25 cellular contexts compared by ENCODE assay signal in genomic region chr6:122832515-122833228, GRCh38. TPM values are rescaled to one million over a fixed set of nuclear protein-coding genes. Genes with fewer than 3 reads are reported as not detected.
DNase-seq lines count a peak whose midpoint lies in the region; ATAC-seq and TF ChIP-seq lines count a peak whose summit lies in the region.
"Had no signal": no experiment of that assay in that cellular context is flagged by ENCODE, and none has a peak within 500 bp of the region (broad histone marks: within the 10 kb centered on the region; RNA-seq: fewer than 3 reads in every experiment).

No MANE protein-coding gene starts in this region.

- no peak overlapping the region; the same call in 1 of the 2 replicates for H3K27ac Mint-ChIP-seq in GM23338
- H3K27ac Mint-ChIP-seq: activated naive CD4-positive, alpha-beta T cell treated with anti-CD3 and anti-CD28 coated beads, Interleukin-2, amount 50 U/mL, for 24 hours; activated T-cell treated with anti-CD3 and anti-CD28 coated beads, Interleukin-2, amount 50 U/mL, for 72 hours; naive thymus-derived CD8-positive, alpha-beta T cell; type B pancreatic cell had no signal

- H3K79me2 ChIP-seq in GM23338 (replicated peaks; ENCODE audit: insufficient read depth): no peaks in the 10 kb centered on the region

- no peaks in the 10 kb centered on the region for H3F3A ChIP-seq in GM23338 (replicated peaks; ENCODE audit: low read depth)

- ATAC-seq in GM23338: no peak
- ATAC-seq in left colon: peak; percentile 43
- no peak for ATAC-seq in GM21825 (IDR thresholded peaks at IDR 0.05; ENCODE audit: unreplicated experiment)
- ATAC-seq: activated T-cell treated with anti-CD3 and anti-CD28 coated beads, Interleukin-2, amount 50 U/mL, for 72 hours; naive thymus-derived CD8-positive, alpha-beta T cell; stimulated activated naive CD8-positive, alpha-beta T cell treated with anti-CD3 and anti-CD28 coated beads, Interleukin-15, Interleukin-2, amounts not matched to agents 100 U/mL and 50 U/mL, for 24 hours had no signal

- peaks cover 34% of the 10 kb centered on the region for H3K4me1 Mint-ChIP-seq in GM23338
- H3K4me1 Mint-ChIP-seq: activated naive CD4-positive, alpha-beta T cell treated with anti-CD3 and anti-CD28 coated beads, Interleukin-2, amount 50 U/mL, for 24 hours; naive thymus-derived CD8-positive, alpha-beta T cell had no signal

- H3K36me3 ChIP-seq in GM23338 (ENCODE audit: insufficient read depth) (no peaks in the 10 kb centered on the region), WERI-Rb-1 (no peaks in the 10 kb centered on the region)
- H3K36me3 ChIP-seq: SJSA1 had no signal

- no peaks in the 10 kb centered on the region for H3K36me3 Mint-ChIP-seq in GM23338 (ENCODE audit: low read depth)
- H3K36me3 Mint-ChIP-seq: activated naive CD4-positive, alpha-beta T cell treated with anti-CD3 and anti-CD28 coated beads, Interleukin-2, amount 50 U/mL, for 24 hours; naive thymus-derived CD8-positive, alpha-beta T cell; type B pancreatic cell had no signal

- no peak overlapping the region for H3K4me2 ChIP-seq in GM23338

- H3K9me2 ChIP-seq in GM23338 (ENCODE audit: insufficient read depth): no peaks in the 10 kb centered on the region; the same call in 1 of the 2 replicates

- intact Hi-C loops in left colon (cut with DNase I, micrococcal nuclease): no loop called here

- peaks cover 42% of the 10 kb centered on the region for H3K4me1 ChIP-seq in GM23338 (ENCODE audit: insufficient read depth)
- H3K4me1 ChIP-seq: SJSA1 had no signal

- in situ Hi-C loops in Caki2 (cut with HindIII; ENCODE audit: low pct_unique_long_range_greater_than_20kb, low sequenced_read_pairs): no loop called here

- peak overlapping the region; percentile 10; the same call in 1 of the 2 replicates for H2AFZ ChIP-seq in GM23338

- no peaks in the 10 kb centered on the region for H3K9me3 ChIP-seq in WERI-Rb-1 (ENCODE audit: severe bottlenecking)
- H3K9me3 ChIP-seq: SJSA1 had no signal

- no peak overlapping the region for H3K27ac ChIP-seq in GM23338 (ENCODE audit: low read depth)
- H3K27ac ChIP-seq in WERI-Rb-1: peak overlapping the region; percentile 76
- H3K27ac ChIP-seq: SJSA1 had no signal

- H3K27me3 ChIP-seq in GM23338 (ENCODE audit: insufficient read depth): no peaks in the 10 kb centered on the region
- H3K27me3 ChIP-seq in WERI-Rb-1 (ENCODE audit: insufficient read depth, low read depth, severe bottlenecking): no peaks in the 10 kb centered on the region

- no peak for TF ChIP-seq CTCF in GM23338 (conservative IDR thresholded peaks at IDR 0.05; ENCODE audit: low read depth in 2 of 2)
- TF ChIP-seq CTCF in WERI-Rb-1 (IDR thresholded peaks at IDR 0.05; ENCODE audit: low read depth, low read length): no peak

- no peaks in the 10 kb centered on the region for H4K20me1 ChIP-seq in GM23338 (replicated peaks; ENCODE audit: insufficient read depth)

- H3K9me3 Mint-ChIP-seq in GM23338: no peaks in the 10 kb centered on the region; the same call in 2 of the 3 replicates
- H3K9me3 Mint-ChIP-seq: activated naive CD4-positive, alpha-beta T cell treated with anti-CD3 and anti-CD28 coated beads, Interleukin-2, amount 50 U/mL, for 24 hours; activated T-cell treated with anti-CD3 and anti-CD28 coated beads, Interleukin-2, amount 50 U/mL, for 72 hours; naive thymus-derived CD8-positive, alpha-beta T cell; type B pancreatic cell had no signal

- H3K4me3 ChIP-seq in GM23338 (no peak overlapping the region), WERI-Rb-1 (ENCODE audit: low read depth, low read length) (peak overlapping the region; percentile 26)
- H3K4me3 ChIP-seq: SJSA1 had no signal

- peak; percentile 53 for DNase-seq in Caki2 (ENCODE audit: low read depth)
- no peak for DNase-seq in GM23338 (ENCODE audit: low spot score)
- no peak for DNase-seq in WERI-Rb-1
- DNase-seq in left colon: no peak
- DNase-seq in GDM1 (lab: John Stamatoyannopoulos, UW): no peak
- DNase-seq in NOMO-1 treated with dmso at 0.1 percent for 144 hours (lab: John Stamatoyannopoulos, UW; ENCODE audit: unreplicated experiment): no peak
- DNase-seq: activated CD4-positive, CD25-positive, alpha-beta regulatory T cell; activated CD8-positive, alpha-beta memory T cell treated with anti-CD3 and anti-CD28 coated beads for 24 hours; activated T-cell treated with anti-CD3 and anti-CD28 coated beads, Interleukin-2, amount 50 U/mL, for 72 hours; AML-193; COR-L47; cortex of kidney; mesendoderm; naive thymus-derived CD8-positive, alpha-beta T cell; NCI-H1436 treated with DMSO at 0.1 percent for 48 hours; NCI-H748 treated with DMSO at 0.1 percent for 48 hours; stimulated activated CD4-positive, alpha-beta T cell treated with anti-CD3 and anti-CD28 coated beads, Interleukin-1b, Interleukin-23, amount 100 ng/mL, for 48 hours; stimulated activated naive CD8-positive, alpha-beta T cell treated with anti-CD3 and anti-CD28 coated beads, Interleukin-15, Interleukin-2, amounts not matched to agents 100 U/mL and 50 U/mL, for 24 hours had no signal

- peaks cover 4% of the 10 kb centered on the region for H3K27me3 Mint-ChIP-seq in GM23338 (ENCODE audit: insufficient read depth, low read depth, poor library complexity)
- H3K27me3 Mint-ChIP-seq: type B pancreatic cell had no signal

- H3K4me3 Mint-ChIP-seq in GM23338: no peak overlapping the region
- H3K4me3 Mint-ChIP-seq: activated naive CD4-positive, alpha-beta T cell treated with anti-CD3 and anti-CD28 coated beads, Interleukin-2, amount 50 U/mL, for 24 hours; activated T-cell treated with anti-CD3 and anti-CD28 coated beads, Interleukin-2, amount 50 U/mL, for 72 hours; naive thymus-derived CD8-positive, alpha-beta T cell; type B pancreatic cell had no signal

TF ChIP-seq in GM23338, 12 proteins besides CTCF, POLR2A, EP300 and RAD21:
- TF ChIP-seq ZNF331 (CRISPR knock-in tag; IDR thresholded peaks at IDR 0.05; ENCODE audit: low read depth): no peak

RNA-seq across cellular contexts. Expression of gene SMPDL3A, which starts 43.6 kb away (rescaled TPM):
- total RNA-seq in Caki2 (2014; rRNA removed; shearing (Covaris generic); ENCODE audit: low replicate concordance): 7.4 and 16.5 TPM in 2 replicates
- 3.0 and 6.3 TPM in 2 replicates for total RNA-seq in GM23338 (2014; rRNA removed; shearing (Covaris generic))
- polyA plus RNA-seq in GM23338 (2016; fragmentation: Nextera tagmentation; extraction: Ambion mirVana): 3.5 and 5.1 TPM in 2 replicates
- total RNA-seq in left colon: 100 to 1,000 TPM; 129 to 186 TPM
- polyA plus RNA-seq: naive thymus-derived CD8-positive, alpha-beta T cell had no signal

RNA-seq across cellular contexts. Expression of gene FABP7, which starts 53.2 kb away (rescaled TPM):
- 0.43 and 0.54 TPM in 2 replicates for total RNA-seq in Caki2 (2014; rRNA removed; shearing (Covaris generic); ENCODE audit: low replicate concordance)
- 5.2 and 6.6 TPM in 2 replicates for total RNA-seq in GM23338 (2014; rRNA removed; shearing (Covaris generic))
- 14.5 and 15.7 TPM in 2 replicates for polyA plus RNA-seq in GM23338 (2016; fragmentation: Nextera tagmentation; extraction: Ambion mirVana)
- total RNA-seq in left colon: not detected
- total RNA-seq: activated T-cell treated with anti-CD3 and anti-CD28 coated beads, Interleukin-2, amount 50 U/mL, for 72 hours; endothelial cell of umbilical vein; fibroblast of villous mesenchyme; naive thymus-derived CD8-positive, alpha-beta T cell; SJSA1 had no signal
- polyA plus RNA-seq: endothelial cell of umbilical vein; keratinocyte; naive thymus-derived CD8-positive, alpha-beta T cell had no signal
